In genomic region chr14:68824517-68825347, GRCh38 we compare ENCODE assay signal across 8 cellular contexts. TPM values are rescaled to one million over a fixed set of nuclear protein-coding genes. Genes with fewer than 3 reads are reported as not detected.
DNase-seq lines count a peak whose midpoint lies in the region; ATAC-seq and TF ChIP-seq lines count a peak whose summit lies in the region.

No MANE protein-coding gene starts in this region.

- H3K27me3 ChIP-seq in gastroesophageal sphincter, result no peaks in the 10 kb centered on the region

- no peaks in the 10 kb centered on the region for H3K36me3 Mint-ChIP-seq in activated CD4-positive, alpha-beta memory T cell treated with anti-CD3 and anti-CD28 coated beads for 36 hours

- no peaks in the 10 kb centered on the region for H3K9me3 Mint-ChIP-seq in activated CD4-positive, alpha-beta memory T cell treated with anti-CD3 and anti-CD28 coated beads for 36 hours

- TF ChIP-seq CTCF in gastroesophageal sphincter (IDR thresholded peaks at IDR 0.05) (peak; percentile 74 to 90 (median 80)), omental fat pad (IDR thresholded peaks at IDR 0.05) (peak in 1 of 3 donors; percentile 45)

- H3K27ac Mint-ChIP-seq in activated CD4-positive, alpha-beta memory T cell treated with anti-CD3 and anti-CD28 coated beads for 36 hours, result no peak overlapping the region

- no peak overlapping the region for H3K4me3 ChIP-seq in gastroesophageal sphincter

- 29% methylated on average over 2 of the region's 11 CpGs; no CpG with 5 or more reads in 1 of the 2 donors for WGBS in gastroesophageal sphincter (ENCODE audit: low coverage in 1 of 2), 2 donors

- CTCF ChIA-PET in activated CD4-positive, alpha-beta memory T cell treated with anti-CD3 and anti-CD28 coated beads for 36 hours (lab: Charles Lee), result interaction anchor here (0.5 to 12.0 kb wide), 28 partner anchors 9 to 1290 kb away, joined by 3 to 107 read pairs (median 3); no protein-coding TSS in a partner anchor

- no peak for TF ChIP-seq EP300 in gastroesophageal sphincter (IDR thresholded peaks at IDR 0.05)

- H3K36me3 ChIP-seq in gastroesophageal sphincter, result no peaks in the 10 kb centered on the region

- ATAC-seq in gastroesophageal sphincter (peak; percentile 89), omental fat pad (ENCODE audit: low FRiP score) (peak; percentile 46), HG03432 (IDR thresholded peaks at IDR 0.05; ENCODE audit: unreplicated experiment) (no peak), HG03135 (IDR thresholded peaks at IDR 0.05; ENCODE audit: unreplicated experiment) (no peak)

- intact Hi-C loops in activated CD4-positive, alpha-beta memory T cell treated with anti-CD3 and anti-CD28 coated beads for 36 hours (cut with micrococcal nuclease), result no loop called here

- peaks cover 0 to 18% (median 0%) of the 10 kb centered on the region in 3 donors for H3K4me1 ChIP-seq in gastroesophageal sphincter

- H3K4me1 Mint-ChIP-seq in activated CD4-positive, alpha-beta memory T cell treated with anti-CD3 and anti-CD28 coated beads for 36 hours (ENCODE audit: low read depth), result peaks cover 25% of the 10 kb centered on the region

- H3K27ac ChIP-seq in gastroesophageal sphincter, result no peak overlapping the region

- peak; percentile 35 for DNase-seq in stimulated activated CD4-positive, alpha-beta T cell treated with anti-CD3 and anti-CD28 coated beads, Interleukin-1b, Interleukin-23, amount 100 ng/mL, for 48 hours
- DNase-seq in stimulated activated CD4-positive, alpha-beta T cell treated with anti-CD3 and anti-CD28 coated beads, Interleukin-4, amount 100 ng/mL, for 4 hours, result no peak
- DNase-seq in NAMALWA (ENCODE audit: low spot score), result peak; percentile 36
- peak; percentile 66 for DNase-seq in activated CD4-positive, alpha-beta memory T cell treated with anti-CD3 and anti-CD28 coated beads for 36 hours
- peak; percentile 73 for DNase-seq in omental fat pad (ENCODE audit: low spot score)

- H3K9me3 ChIP-seq in gastroesophageal sphincter, result no peaks in the 10 kb centered on the region

- TF ChIP-seq POLR2A in gastroesophageal sphincter (IDR thresholded peaks at IDR 0.05), result no peak

- no peak overlapping the region for H3K4me3 Mint-ChIP-seq in activated CD4-positive, alpha-beta memory T cell treated with anti-CD3 and anti-CD28 coated beads for 36 hours

- no peaks in the 10 kb centered on the region for H3K27me3 Mint-ChIP-seq in activated CD4-positive, alpha-beta memory T cell treated with anti-CD3 and anti-CD28 coated beads for 36 hours

- POLR2A ChIA-PET in activated CD4-positive, alpha-beta memory T cell treated with anti-CD3 and anti-CD28 coated beads for 36 hours (lab: Charles Lee), result no interaction called here

RNA-seq across cellular contexts. Expression of gene ZFP36L1, which starts 31.9 kb away (rescaled TPM):
- 100 to 1,000 TPM; 103 to 107 TPM for total RNA-seq in activated CD4-positive, alpha-beta memory T cell treated with anti-CD3 and anti-CD28 coated beads for 36 hours
- total RNA-seq in gastroesophageal sphincter (100 to 1,000 TPM; 154 to 451 (median 280) TPM), omental fat pad (100 to 1,000 TPM; 363 to 395 (median 384) TPM)

Comparison
In these comparisons a context has a peak if more than half of its experiments do, and no peak if none do; other contexts are left out.
1. DNase-seq: peak in stimulated activated CD4-positive, alpha-beta T cell treated with anti-CD3 and anti-CD28 coated beads, Interleukin-1b, Interleukin-23, amount 100 ng/mL, for 48 hours (single experiment), NAMALWA (single experiment), activated CD4-positive, alpha-beta memory T cell treated with anti-CD3 and anti-CD28 coated beads for 36 hours (single experiment) and omental fat pad (single experiment); none in stimulated activated CD4-positive, alpha-beta T cell treated with anti-CD3 and anti-CD28 coated beads, Interleukin-4, amount 100 ng/mL, for 4 hours (0 of 2).
2. ATAC-seq: peak in gastroesophageal sphincter (single experiment) and omental fat pad (single experiment); none in HG03432 (single experiment) and HG03135 (single experiment).